2 cellular contexts compared by ENCODE assay signal in genomic region chr1:206524739-206525364, GRCh38.
TF ChIP-seq lines count a peak whose summit lies in the region.

No MANE protein-coding gene starts in this region.

TF ChIP-seq in HEK293, 187 proteins besides CTCF, POLR2A, EP300 and RAD21:
- TF ChIP-seq ZNF48 (tag by site-specific recombination; IDR thresholded peaks at IDR 0.05) = no peak
- TF ChIP-seq ZFHX2 (tag by site-specific recombination; conservative IDR thresholded peaks at IDR 0.05) = peak; percentile 73
- TF ChIP-seq ZIC2 (tag by site-specific recombination; IDR thresholded peaks at IDR 0.05) = no peak
- TF ChIP-seq ZNF221 (tag by site-specific recombination; IDR thresholded peaks at IDR 0.05; ENCODE audit: borderline replicate concordance) = no peak
- TF ChIP-seq EGR2 (tag by site-specific recombination; IDR thresholded peaks at IDR 0.05; ENCODE audit: low read depth) = peak; percentile 75
- TF ChIP-seq KLF1 (tag by site-specific recombination; IDR thresholded peaks at IDR 0.05) = peak; percentile 71
TF ChIP-seq in HEK293: peak in this region for 3.

TF ChIP-seq in HepG2, 621 proteins besides CTCF, POLR2A, EP300 and RAD21:
- TF ChIP-seq ZNF788 (CRISPR knock-in tag; IDR thresholded peaks at IDR 0.05; ENCODE audit: borderline replicate concordance) (no peak), RARG (CRISPR knock-in tag; IDR thresholded peaks at IDR 0.05; ENCODE audit: low read depth) (no peak), ZNF260 (CRISPR knock-in tag; IDR thresholded peaks at IDR 0.05; ENCODE audit: borderline replicate concordance, low read depth) (no peak), KAT2B (IDR thresholded peaks at IDR 0.05; ENCODE audit: borderline replicate concordance, low read depth, low read length) (no peak), ZNF124 (CRISPR knock-in tag; IDR thresholded peaks at IDR 0.05) (no peak), SOX6 (IDR thresholded peaks at IDR 0.05) (no peak), SOX6 (CRISPR knock-in tag; IDR thresholded peaks at IDR 0.05) (no peak), ZNF513 (CRISPR knock-in tag; conservative IDR thresholded peaks at IDR 0.05) (no peak), MAFK (conservative IDR thresholded peaks at IDR 0.05 in 1 of 2, IDR thresholded peaks at IDR 0.05 in 1 of 2; ENCODE audit: low read length in 2 of 2) (no peak), NFIB (CRISPR knock-in tag; IDR thresholded peaks at IDR 0.05; ENCODE audit: borderline replicate concordance) (no peak), WIZ (CRISPR knock-in tag; IDR thresholded peaks at IDR 0.05) (no peak), MAFG (CRISPR knock-in tag; IDR thresholded peaks at IDR 0.05) (no peak), ZNF569 (CRISPR knock-in tag; IDR thresholded peaks at IDR 0.05; ENCODE audit: borderline replicate concordance) (no peak)
TF ChIP-seq in HepG2: peak in this region for 0.
